ENCODE assay signal across 14 cellular contexts in genomic region chrX:7084841-7085240, GRCh38.
DNase-seq lines count a peak whose midpoint lies in the region; ATAC-seq and TF ChIP-seq lines count a peak whose summit lies in the region.
"Had no signal": no experiment of that assay in that cellular context is flagged by ENCODE, and none has a peak within 500 bp of the region (broad histone marks: within the 10 kb centered on the region; RNA-seq: fewer than 3 reads in every experiment).

No MANE protein-coding gene starts in this region.

- H3K4me1 ChIP-seq in BLaER1 (peaks cover 93% of the 10 kb centered on the region), DND-41 (ENCODE audit: insufficient read depth, low read length) (peaks cover 98% of the 10 kb centered on the region), Loucy (ENCODE audit: insufficient read depth, low read length, poor library complexity, severe bottlenecking) (peaks cover 76% of the 10 kb centered on the region), heart left ventricle (peaks cover 0 to 46% (median 0%) of the 10 kb centered on the region in 12 donors)

- H3K36me3 ChIP-seq in BLaER1 (peaks cover 15% of the 10 kb centered on the region; the same call in 1 of the 2 replicates), DND-41 (ENCODE audit: insufficient read depth, low read length) (peaks cover 31% of the 10 kb centered on the region), Loucy (ENCODE audit: insufficient read depth, low read length) (no peaks in the 10 kb centered on the region), heart left ventricle (peaks cover 0 to 4% (median 0%) of the 10 kb centered on the region in 9 donors)

- H3K9ac ChIP-seq in BLaER1 (peak overlapping the region; percentile 52; the same call in 1 of the 2 replicates), DND-41 (ENCODE audit: low read depth, low read length) (peak overlapping the region; percentile 62), Loucy (ENCODE audit: low read depth, low read length, poor library complexity, severe bottlenecking) (peak overlapping the region; percentile 60)
- H3K9ac ChIP-seq: KMS-11 had no signal

- peaks cover 72% of the 10 kb centered on the region for H3K79me2 ChIP-seq in DND-41 (ENCODE audit: insufficient read depth, low read length)
- peaks cover 19% of the 10 kb centered on the region; the same call in 1 of the 2 replicates for H3K79me2 ChIP-seq in Loucy (ENCODE audit: insufficient read depth, low read length)

- peak; percentile 60 for DNase-seq in DND-41
- no peak for DNase-seq in heart left ventricle
- DNase-seq in activated gamma-delta T cell treated with Interleukin-2 at 50 U/mL for 16 hours: no peak
- DNase-seq in inferior parietal cortex (ENCODE audit: extremely low spot score): no peak
- no peak for DNase-seq in NCI-H2029 treated with DMSO at 0.1 percent for 48 hours (lab: John Stamatoyannopoulos, UW)
- DNase-seq: HFFc6, NCI-H146, NCI-H345, T-helper 1 cell had no signal

- no peak for TF ChIP-seq POLR2A in heart left ventricle (IDR thresholded peaks at IDR 0.05)

- H3K4me1 Mint-ChIP-seq in dendritic cell treated with granulocyte-macrophage colony-stimulating factor and Interleukin-4, amounts not matched to agents 40 ng/mL and 50 ng/mL, for 4 days (ENCODE audit: low read depth): peaks cover 69% of the 10 kb centered on the region

- no peaks in the 10 kb centered on the region for H3K9me3 ChIP-seq in BLaER1
- H3K9me3 ChIP-seq in DND-41 (ENCODE audit: insufficient read depth, low read length, severe bottlenecking): no peaks in the 10 kb centered on the region
- no peaks in the 10 kb centered on the region for H3K9me3 ChIP-seq in Loucy (ENCODE audit: insufficient read depth, low read depth, low read length)
- no peaks in the 10 kb centered on the region for H3K9me3 ChIP-seq in heart left ventricle

- H2AFZ ChIP-seq in DND-41 (ENCODE audit: low read depth, low read length) (no peak overlapping the region), Loucy (ENCODE audit: low read length) (no peak overlapping the region)

- H3K4me2 ChIP-seq in BLaER1 (peak overlapping the region; percentile 88), DND-41 (ENCODE audit: insufficient read depth, low read length) (no peak overlapping the region; the same call in 1 of the 2 replicates), Loucy (ENCODE audit: low read depth, low read length, poor library complexity, severe bottlenecking) (no peak overlapping the region)

- no peak overlapping the region for H3K4me3 ChIP-seq in BLaER1
- H3K4me3 ChIP-seq in DND-41 (ENCODE audit: low read depth in 1 of 2, low read length in 2 of 2): no peak overlapping the region
- H3K4me3 ChIP-seq in Loucy (ENCODE audit: low read length, poor library complexity, severe bottlenecking): no peak overlapping the region
- no peak overlapping the region for H3K4me3 ChIP-seq in heart left ventricle
- H3K4me3 ChIP-seq: SK-N-MC had no signal

- no peak overlapping the region for H3K4me3 Mint-ChIP-seq in dendritic cell treated with granulocyte-macrophage colony-stimulating factor and Interleukin-4, amounts not matched to agents 40 ng/mL and 50 ng/mL, for 4 days
- H3K4me3 Mint-ChIP-seq: HFFc6 had no signal

- ATAC-seq in DND-41 (ENCODE audit: insufficient read depth, low read depth) (no peak), heart left ventricle (no peak)

- H3K27me3 ChIP-seq in BLaER1: no peaks in the 10 kb centered on the region
- H3K27me3 ChIP-seq in DND-41 (ENCODE audit: insufficient read depth, low read length, poor library complexity): no peaks in the 10 kb centered on the region
- H3K27me3 ChIP-seq in Loucy (ENCODE audit: insufficient read depth, low read length, poor library complexity, severe bottlenecking): no peaks in the 10 kb centered on the region
- no peaks in the 10 kb centered on the region for H3K27me3 ChIP-seq in heart left ventricle

- H3K36me3 Mint-ChIP-seq in dendritic cell treated with granulocyte-macrophage colony-stimulating factor and Interleukin-4, amounts not matched to agents 40 ng/mL and 50 ng/mL, for 4 days (ENCODE audit: low read depth): peaks cover 16% of the 10 kb centered on the region

- WGBS in heart left ventricle, 4 donors: 93 to 96% (median 96%) methylated on average over 10 of the region's 10 CpGs

- intact Hi-C loops in dendritic cell treated with granulocyte-macrophage colony-stimulating factor and Interleukin-4, amounts not matched to agents 40 ng/mL and 50 ng/mL, for 4 days (cut with micrococcal nuclease): loop anchor here (5.0 kb wide), 1 partner anchor 62 kb away; the partner anchor contains the start of genes PUDP and STS
- intact Hi-C loops in heart left ventricle (cut with DNase I): no loop called here

- no peaks in the 10 kb centered on the region for H3K9me2 ChIP-seq in Loucy (replicated peaks; ENCODE audit: low read depth, low read length)

- TF ChIP-seq CTCF in DND-41 (IDR thresholded peaks at IDR 0.05; ENCODE audit: borderline replicate concordance, extremely low read depth, low read length, poor library complexity, severe bottlenecking) (peak; percentile 13), Loucy (conservative IDR thresholded peaks at IDR 0.05; ENCODE audit: low read length) (no peak), heart left ventricle (IDR thresholded peaks at IDR 0.05) (no peak)

- no peaks in the 10 kb centered on the region for H3K9me3 Mint-ChIP-seq in dendritic cell treated with granulocyte-macrophage colony-stimulating factor and Interleukin-4, amounts not matched to agents 40 ng/mL and 50 ng/mL, for 4 days
- H3K9me3 Mint-ChIP-seq: HFFc6 had no signal

- H3K27ac ChIP-seq in BLaER1 (peak overlapping the region; percentile 93), DND-41 (ENCODE audit: low read length) (peak overlapping the region; percentile 100), heart left ventricle (no peak overlapping the region)
- H3K27ac ChIP-seq: KMS-11, SK-N-MC had no signal

- peaks cover 4% of the 10 kb centered on the region for H3F3A ChIP-seq in Loucy (ENCODE audit: low read depth)

- H3K27ac Mint-ChIP-seq in dendritic cell treated with granulocyte-macrophage colony-stimulating factor and Interleukin-4, amounts not matched to agents 40 ng/mL and 50 ng/mL, for 4 days: peak overlapping the region; percentile 63

- H4K20me1 ChIP-seq in BLaER1 (no peaks in the 10 kb centered on the region), DND-41 (ENCODE audit: insufficient read depth, low read length) (no peaks in the 10 kb centered on the region), Loucy (ENCODE audit: insufficient read depth, low read length, poor library complexity, severe bottlenecking) (no peaks in the 10 kb centered on the region)

- no peaks in the 10 kb centered on the region for H3K27me3 Mint-ChIP-seq in dendritic cell treated with granulocyte-macrophage colony-stimulating factor and Interleukin-4, amounts not matched to agents 40 ng/mL and 50 ng/mL, for 4 days

Comparison
In these comparisons a context has a peak if more than half of its experiments do, and no peak if none do; other contexts are left out.
1. H3K27ac ChIP-seq: peak in BLaER1 (single experiment) and DND-41 (single experiment); none in heart left ventricle (0 of 12).
2. Peak in every context shown above with its lines, with median percentiles within 50 percentile points of each other: H3K9ac ChIP-seq.